34 cellular contexts compared by ENCODE assay signal in genomic region chr6:132719736-132720448, GRCh38. TPM values are rescaled to one million over a fixed set of nuclear protein-coding genes. Genes with fewer than 3 reads are reported as not detected.
"Had no signal": no experiment of that assay in that cellular context is flagged by ENCODE, and none has a peak within 500 bp of the region (broad histone marks: within the 10 kb centered on the region; RNA-seq: fewer than 3 reads in every experiment).

No MANE protein-coding gene starts in this region.

- ATAC-seq: body of pancreas; gastrocnemius medialis; left colon; lower lobe of right lung; naive thymus-derived CD8-positive, alpha-beta T cell; stimulated activated effector memory CD8-positive, alpha-beta T cell treated with anti-CD3 and anti-CD28 coated beads, Interleukin-12 subunit alpha, Interleukin-12 subunit beta, amount 100 ng/mL, for 72 hours; stimulated activated naive CD8-positive, alpha-beta T cell treated with anti-CD3 and anti-CD28 coated beads, Interleukin-15, amount 100 ng/mL, for 72 hours; upper lobe of right lung had no signal

- H3K4me3 ChIP-seq: adrenal gland, body of pancreas, gastrocnemius medialis, lower lobe of right lung, sigmoid colon, thyroid gland, upper lobe of right lung had no signal

- H3K27ac ChIP-seq: adrenal gland, body of pancreas, gastrocnemius medialis, lower lobe of right lung, sigmoid colon, thyroid gland, upper lobe of right lung had no signal

- H3K36me3 ChIP-seq: adrenal gland, gastrocnemius medialis, lower lobe of right lung, sigmoid colon, thyroid gland, upper lobe of right lung had no signal

- FAIRE-seq: colon, keratinocyte, small intestine had no signal

- H3K27me3 ChIP-seq: adrenal gland, body of pancreas, gastrocnemius medialis, sigmoid colon, thyroid gland, upper lobe of right lung had no signal

- H3K9me3 ChIP-seq: adrenal gland, body of pancreas, gastrocnemius medialis, lower lobe of right lung, sigmoid colon, thyroid gland, upper lobe of right lung had no signal

- H3K4me1 ChIP-seq: adrenal gland, body of pancreas, gastrocnemius medialis, lower lobe of right lung, sigmoid colon, thyroid gland, upper lobe of right lung had no signal

- DNase-seq: activated CD4-positive, alpha-beta memory T cell treated with anti-CD3 and anti-CD28 coated beads for 36 hours; activated CD4-positive, alpha-beta T cell treated with anti-CD3 and anti-CD28 coated beads, Interleukin-2, amount 10 ng/mL, durations not matched to agents 24 days and 14 days; activated CD4-positive, CD25-positive, alpha-beta regulatory T cell treated with anti-CD3 and anti-CD28 coated beads, Interleukin-2, amount 50 U/mL, for 72 hours; activated CD8-positive, alpha-beta memory T cell treated with anti-CD3 and anti-CD28 coated beads, Interleukin-2, amount 50 U/mL, for 4 hours; activated effector memory CD4-positive, alpha-beta T cell treated with anti-CD3 and anti-CD28 coated beads, Interleukin-2, amount 50 U/mL, for 16 hours; activated naive CD4-positive, alpha-beta T cell treated with anti-CD3 and anti-CD28 coated beads for 36 hours; activated naive CD8-positive, alpha-beta T cell treated with anti-CD3 and anti-CD28 coated beads for 36 hours; activated T-cell treated with anti-CD3 and anti-CD28 coated beads, Interleukin-2, amount 50 U/mL, for 1 hour; adrenal gland; aorta; body of pancreas; dermis blood vessel endothelial cell; effector CD4-positive, alpha-beta T cell; gastrocnemius medialis; hippocampal formation; left colon; lower lobe of right lung; mesenchymal stem cell; naive thymus-derived CD8-positive, alpha-beta T cell; retina; sigmoid colon; small intestine; stimulated activated CD4-positive, alpha-beta T cell treated with anti-CD3 and anti-CD28 coated beads, Interleukin-4, amount 100 ng/mL, for 24 hours; stimulated activated naive CD8-positive, alpha-beta T cell treated with anti-CD3 and anti-CD28 coated beads, Interleukin-15, amount 100 ng/mL, for 72 hours; substantia nigra; T-helper 2 cell; thyroid gland; upper lobe of right lung had no signal

RNA-seq across cellular contexts. Expression of gene VNN1, which starts 6.0 kb away (rescaled TPM):
- total RNA-seq: activated CD4-positive, alpha-beta memory T cell treated with anti-CD3 and anti-CD28 coated beads for 36 hours; activated CD4-positive, alpha-beta T cell treated with anti-CD3 and anti-CD28 coated beads, Interleukin-2, amount 10 ng/mL, durations not matched to agents 24 days and 14 days; activated CD8-positive, alpha-beta memory T cell treated with anti-CD3 and anti-CD28 coated beads for 36 hours; activated naive CD4-positive, alpha-beta T cell treated with anti-CD3 and anti-CD28 coated beads for 36 hours; activated naive CD8-positive, alpha-beta T cell treated with anti-CD3 and anti-CD28 coated beads for 36 hours; activated T-helper 1 cell treated with anti-CD3 and anti-CD28 coated beads, Interleukin-12 subunit alpha, Interleukin-12 subunit beta, Interleukin-2, Interleukin-4 antibody, amounts not matched to agents 30 ng/mL and 10 ng/mL and 1 ng/mL, durations not matched to agents 14 hours and 24 hours and 36 hours; dermis blood vessel endothelial cell; naive thymus-derived CD8-positive, alpha-beta T cell; osteocyte had no signal
- polyA plus RNA-seq: naive thymus-derived CD8-positive, alpha-beta T cell had no signal

RNA-seq across cellular contexts. Expression of gene VNN2, which starts 37.8 kb away (rescaled TPM):
- total RNA-seq: dermis blood vessel endothelial cell, osteocyte had no signal
- polyA plus RNA-seq: keratinocyte had no signal
